Comparison of ENCODE assay signal across 21 cellular contexts in genomic region chrX:150642421-150642820, GRCh38.
"Had no signal": no experiment of that assay in that cellular context is flagged by ENCODE, and none has a peak within 500 bp of the region (broad histone marks: within the 10 kb centered on the region; RNA-seq: fewer than 3 reads in every experiment).

No MANE protein-coding gene starts in this region.

- DNase-seq: dorsolateral prefrontal cortex; effector CD4-positive, alpha-beta T cell; esophagus squamous epithelium; hypothalamus; immature natural killer cell; islet precursor cell; left ventricle myocardium superior; lower lobe of right lung; natural killer cell; occipital lobe; ovary; posterior cingulate gyrus; psoas muscle; right cardiac atrium; sigmoid colon; stimulated activated CD4-positive, alpha-beta T cell treated with anti-CD3 and anti-CD28 coated beads, Interleukin-4, amount 100 ng/mL, for 4 hours; stimulated activated naive B cell treated with anti-CD40 and anti-IgM and Interleukin-4, amounts not matched to agents 10 μg/mL and 1 μg/mL and 100 μg/mL, for 72 hours; transverse colon; upper lobe of right lung; uterus had no signal

- H3K27ac ChIP-seq: dorsolateral prefrontal cortex, esophagus squamous epithelium, lower lobe of right lung, ovary, psoas muscle, sigmoid colon, suprapubic skin, transverse colon, upper lobe of right lung, uterus had no signal

- ATAC-seq: left ventricle myocardium superior; lower lobe of right lung; natural killer cell; psoas muscle; right cardiac atrium; stimulated activated naive B cell treated with anti-CD40 and anti-IgM and Interleukin-4, amounts not matched to agents 10 μg/mL and 1 μg/mL and 100 μg/mL, for 72 hours; upper lobe of right lung had no signal
